Comparison of ENCODE assay signal across 14 cellular contexts in the genomic region with DNA sequence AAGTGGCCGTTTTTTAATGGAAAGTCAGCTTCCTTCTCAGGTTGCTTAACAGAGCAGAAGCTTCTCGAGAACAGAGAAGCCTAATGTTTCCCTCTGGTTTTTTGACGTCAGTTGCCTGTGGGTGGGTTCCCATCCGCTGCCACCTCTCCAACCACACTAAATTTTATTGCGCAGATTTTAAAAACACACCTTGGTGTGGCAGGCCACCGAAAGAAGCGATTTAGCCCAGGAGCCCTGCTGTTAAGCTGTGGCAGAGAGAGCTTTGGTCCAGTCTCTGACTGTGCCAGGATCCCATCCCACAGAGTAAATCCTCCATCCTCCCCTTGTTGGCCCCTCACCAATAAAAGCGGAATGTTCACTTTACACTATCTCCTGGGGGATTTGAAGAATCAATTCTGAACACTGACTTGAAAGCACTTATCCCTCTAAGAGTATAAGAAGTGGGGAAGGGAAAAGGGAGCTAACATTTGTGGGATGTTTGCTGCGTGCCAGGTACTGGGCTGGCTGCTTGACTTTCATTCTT.
DNase-seq lines count a peak whose midpoint lies in the region; ATAC-seq and TF ChIP-seq lines count a peak whose summit lies in the region.
"Had no signal": no experiment of that assay in that cellular context is flagged by ENCODE, and none has a peak within 500 bp of the region (broad histone marks: within the 10 kb centered on the region; RNA-seq: fewer than 3 reads in every experiment).

No MANE protein-coding gene starts in this region.

- peak overlapping the region; percentile 36 for H3K4me3 ChIP-seq in coronary artery

- DNase-seq in NOMO-1 (lab: John Stamatoyannopoulos, UW; ENCODE audit: unreplicated experiment in 2 of 2) (peak; percentile 5 to 6), coronary artery (ENCODE audit: low spot score) (no peak), medulla oblongata (ENCODE audit: extremely low spot score) (peak; percentile 52), occipital lobe (lab: John Stamatoyannopoulos, UW) (no peak)
- DNase-seq: activated T-cell treated with anti-CD3 and anti-CD28 coated beads, Interleukin-2, amount 50 U/mL, for 1 hour; foreskin fibroblast; NCI-H1048; stimulated activated CD4-positive, alpha-beta T cell treated with anti-CD3 and anti-CD28 coated beads, Interleukin-15, amount 100 ng/mL, for 24 hours; T-helper 9 cell had no signal

- no peak for TF ChIP-seq CTCF in coronary artery (IDR thresholded peaks at IDR 0.05)

- ATAC-seq in GM21529 (IDR thresholded peaks at IDR 0.05; ENCODE audit: unreplicated experiment), result no peak
- no peak for ATAC-seq in HG03159 (IDR thresholded peaks at IDR 0.05; ENCODE audit: unreplicated experiment)
- ATAC-seq in HG03439 (IDR thresholded peaks at IDR 0.05; ENCODE audit: unreplicated experiment), result no peak
- ATAC-seq: stimulated activated effector memory CD8-positive, alpha-beta T cell treated with anti-CD3 and anti-CD28 coated beads, Interleukin-12 subunit alpha, Interleukin-12 subunit beta, amount 100 ng/mL, for 72 hours had no signal

- peak overlapping the region; percentile 25 to 77 for H3K27ac ChIP-seq in coronary artery
- peak overlapping the region; percentile 90 for H3K27ac ChIP-seq in temporal lobe (ENCODE audit: low read depth, low read length)

Comparison
In these comparisons a context has a peak if more than half of its experiments do, and no peak if none do; other contexts are left out.
1. DNase-seq: peak in NOMO-1 (2 of 2) and medulla oblongata (single experiment); none in coronary artery (single experiment) and occipital lobe (single experiment).